ENCODE assay signal across 8 cellular contexts in the genomic region with DNA sequence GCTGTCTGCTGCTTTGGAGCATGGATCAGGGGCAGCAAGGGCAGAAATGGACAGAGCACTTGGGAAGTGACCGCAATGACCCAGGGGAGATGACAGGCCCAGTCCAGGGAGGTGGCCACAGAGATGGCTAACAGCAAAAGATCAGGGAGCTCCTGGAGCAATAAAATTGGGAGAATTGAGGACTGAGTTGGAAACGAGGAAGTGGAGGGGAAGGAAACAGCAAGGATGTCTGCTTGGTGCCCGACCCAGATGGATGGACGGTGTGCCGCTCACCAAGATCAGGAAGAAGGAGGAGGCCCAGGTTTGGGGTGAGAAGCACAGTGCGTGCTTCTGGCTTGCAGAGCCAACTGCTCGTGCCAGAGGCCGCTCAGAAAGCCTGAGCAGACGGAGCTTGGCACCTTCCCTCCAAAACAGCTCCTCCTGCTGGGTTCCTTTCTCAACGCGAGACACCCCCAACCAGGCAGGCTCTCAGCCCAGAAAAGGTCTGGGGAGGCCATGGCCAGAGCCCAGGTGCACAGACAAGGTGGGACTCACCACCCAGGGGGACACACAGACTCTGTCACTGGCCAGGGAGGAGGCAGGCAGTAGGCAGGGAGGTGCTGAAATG.
DNase-seq lines count a peak whose midpoint lies in the region; ATAC-seq and TF ChIP-seq lines count a peak whose summit lies in the region.

No MANE protein-coding gene starts in this region.

- DNase-seq in GM10248 (ENCODE audit: extremely low spot score) (no peak), foreskin fibroblast (peak in 1 of 2 donors; percentile 66), activated gamma-delta T cell treated with Interleukin-2 at 50 U/mL for 16 hours (no peak), NOMO-1 treated with dmso at 0.1 percent for 144 hours (lab: John Stamatoyannopoulos, UW; ENCODE audit: unreplicated experiment) (no peak)
- no peak for DNase-seq in T-helper 2 cell treated with Interferon-gamma antibody and Interleukin-4, amounts not matched to agents 5 μg/mL and 100 μg/mL, for 36 hours (ENCODE audit: low spot score)

- peak overlapping the region; percentile 2 for H3K27ac Mint-ChIP-seq in T-helper 2 cell treated with Interferon-gamma antibody and Interleukin-4, amounts not matched to agents 5 μg/mL and 100 μg/mL, for 36 hours

- peaks cover 11% of the 10 kb centered on the region for H3K4me1 Mint-ChIP-seq in T-helper 2 cell treated with Interferon-gamma antibody and Interleukin-4, amounts not matched to agents 5 μg/mL and 100 μg/mL, for 36 hours (ENCODE audit: low read depth)

- H3K4me3 ChIP-seq in foreskin fibroblast (ENCODE audit: low read depth in 1 of 2, low read length in 2 of 2): no peak overlapping the region

- H3K4me3 Mint-ChIP-seq in T-helper 2 cell treated with Interferon-gamma antibody and Interleukin-4, amounts not matched to agents 5 μg/mL and 100 μg/mL, for 36 hours: no peak overlapping the region

- POLR2A ChIA-PET in GM10248 (lab: Yijun Ruan, JAX): no interaction called here

- ATAC-seq in GM21381 (IDR thresholded peaks at IDR 0.05; ENCODE audit: unreplicated experiment) (no peak), GM18858 (IDR thresholded peaks at IDR 0.05; ENCODE audit: unreplicated experiment) (no peak)

- no peaks in the 10 kb centered on the region for H3K36me3 Mint-ChIP-seq in T-helper 2 cell treated with Interferon-gamma antibody and Interleukin-4, amounts not matched to agents 5 μg/mL and 100 μg/mL, for 36 hours (ENCODE audit: low read depth)

- peaks cover 7% of the 10 kb centered on the region for H3K27me3 Mint-ChIP-seq in T-helper 2 cell treated with Interferon-gamma antibody and Interleukin-4, amounts not matched to agents 5 μg/mL and 100 μg/mL, for 36 hours (ENCODE audit: low read depth)

- TF ChIP-seq CTCF in 22Rv1 (IDR thresholded peaks at IDR 0.05) (0 out of 2 replicates have a peak, but pooled peaks have one; percentile 19), GM10248 (IDR thresholded peaks at IDR 0.05; ENCODE audit: control extremely low read depth, extremely low read depth, low read depth, missing control alignments) (peak; percentile 25), foreskin fibroblast (IDR thresholded peaks at IDR 0.05; ENCODE audit: low read depth, low read length) (peak; percentile 35)

- CTCF ChIA-PET in GM10248 (lab: Yijun Ruan, JAX): interaction anchor here (0.8 to 35.5 kb wide), 7 partner anchors 2 to 73 kb away, joined by 3 to 734 read pairs (median 6); partner anchors contain the start of genes LMAN2, RGS14 and SLC34A1

- no peaks in the 10 kb centered on the region for H3K9me3 Mint-ChIP-seq in T-helper 2 cell treated with Interferon-gamma antibody and Interleukin-4, amounts not matched to agents 5 μg/mL and 100 μg/mL, for 36 hours

- no peak overlapping the region for H3K27ac ChIP-seq in 22Rv1
